ENCODE assay signal across 11 cellular contexts in the genomic region with DNA sequence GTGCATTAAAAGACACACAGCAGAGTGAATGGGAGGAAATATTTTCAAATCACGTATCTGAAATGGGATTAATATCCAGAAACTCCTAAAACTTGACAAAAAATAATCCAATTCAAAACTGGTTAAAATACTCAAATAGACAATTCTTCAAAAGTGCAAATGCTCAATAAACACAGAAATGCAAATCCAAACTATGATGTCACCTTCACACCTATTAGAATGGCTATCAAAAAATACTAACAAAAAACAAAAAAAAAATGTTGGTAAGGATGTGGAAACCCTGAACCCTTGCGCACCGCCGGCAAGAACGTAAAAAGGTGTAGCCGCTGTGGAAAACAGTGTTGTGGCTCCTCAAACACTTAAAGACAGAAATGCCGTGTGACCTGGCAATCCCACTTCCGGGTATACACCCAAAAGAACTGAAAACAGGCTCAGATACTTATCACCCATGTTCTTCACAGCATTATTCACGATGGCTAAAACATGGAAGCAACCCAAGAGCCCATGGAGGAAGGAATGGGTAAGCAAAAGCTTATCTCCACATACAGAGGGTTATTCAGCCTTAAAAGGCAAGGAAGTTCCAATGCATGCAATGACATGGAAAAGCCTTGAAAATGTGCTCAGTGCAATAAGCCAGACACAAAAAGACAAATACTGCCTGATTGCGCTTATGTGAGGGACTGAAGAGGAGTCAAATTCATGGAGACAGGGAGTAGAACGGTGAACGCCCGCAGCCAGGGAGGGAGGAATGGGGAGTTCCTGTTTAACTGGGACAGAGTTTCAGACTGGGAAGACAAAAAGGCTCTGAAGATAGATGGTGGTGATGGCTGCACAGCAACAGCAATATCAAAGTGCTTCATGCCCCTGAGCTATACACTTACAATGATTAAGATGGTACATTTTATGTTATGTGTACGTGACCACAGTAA. TPM values are rescaled to one million over a fixed set of nuclear protein-coding genes. Genes with fewer than 3 reads are reported as not detected.
DNase-seq lines count a peak whose midpoint lies in the region; ATAC-seq and TF ChIP-seq lines count a peak whose summit lies in the region.
"Had no signal": no experiment of that assay in that cellular context is flagged by ENCODE, and none has a peak within 500 bp of the region (broad histone marks: within the 10 kb centered on the region; RNA-seq: fewer than 3 reads in every experiment).

No MANE protein-coding gene starts in this region.

- H3K4me1 Mint-ChIP-seq in activated CD4-positive, alpha-beta T cell treated with anti-CD3 and anti-CD28 coated beads, Interleukin-2, amount 10 ng/mL, durations not matched to agents 7 days and 5 days = peaks cover 74% of the 10 kb centered on the region
- peaks cover 62% of the 10 kb centered on the region for H3K4me1 Mint-ChIP-seq in dendritic cell treated with granulocyte-macrophage colony-stimulating factor and Interleukin-4, amounts not matched to agents 40 ng/mL and 50 ng/mL, for 4 days (ENCODE audit: low read depth)

- no peaks in the 10 kb centered on the region for H3K9me3 ChIP-seq in KOPT-K1 (ENCODE audit: insufficient read depth, low read length, poor library complexity, severe bottlenecking)
- H3K9me3 ChIP-seq in spleen = no peaks in the 10 kb centered on the region

- TF ChIP-seq CTCF in spleen (IDR thresholded peaks at IDR 0.05 in 8 of 11, conservative IDR thresholded peaks at IDR 0.05 in 3 of 11) = no peak

- TF ChIP-seq POLR2A in spleen (IDR thresholded peaks at IDR 0.05) = no peak

- CTCF ChIA-PET in activated CD4-positive, alpha-beta T cell treated with anti-CD3 and anti-CD28 coated beads, Interleukin-2, amount 10 ng/mL, durations not matched to agents 7 days and 5 days (lab: Charles Lee) = interaction anchor here (1.4 kb wide), 1 partner anchor 9 kb away, joined by 3 read pairs; no protein-coding TSS in a partner anchor

- peak overlapping the region in 1 of 8 donors; percentile 0 for H3K4me3 ChIP-seq in spleen

- peaks cover 88% of the 10 kb centered on the region for H3K36me3 ChIP-seq in KOPT-K1 (ENCODE audit: insufficient read depth, low read length)
- peaks cover 0 to 54% (median 13%) of the 10 kb centered on the region in 6 donors for H3K36me3 ChIP-seq in spleen

- peak; percentile 75 for DNase-seq in activated CD4-positive, alpha-beta T cell treated with anti-CD3 and anti-CD28 coated beads, Interleukin-2, amount 10 ng/mL, durations not matched to agents 7 days and 5 days
- DNase-seq in spleen = no peak
- DNase-seq in HuH-7.5 (ENCODE audit: low spot score) = no peak
- no peak for DNase-seq in SK-N-DZ (ENCODE audit: low spot score)
- no peak for DNase-seq in NCI-H2171 treated with DMSO at 0.1 percent for 48 hours (lab: John Stamatoyannopoulos, UW)
- DNase-seq: HCEC 1CT, NCI-H2171 had no signal

- no peaks in the 10 kb centered on the region for H3K9me3 Mint-ChIP-seq in activated CD4-positive, alpha-beta T cell treated with anti-CD3 and anti-CD28 coated beads, Interleukin-2, amount 10 ng/mL, durations not matched to agents 7 days and 5 days
- H3K9me3 Mint-ChIP-seq in dendritic cell treated with granulocyte-macrophage colony-stimulating factor and Interleukin-4, amounts not matched to agents 40 ng/mL and 50 ng/mL, for 4 days = no peaks in the 10 kb centered on the region

- peaks cover 56% of the 10 kb centered on the region for H3K36me3 Mint-ChIP-seq in activated CD4-positive, alpha-beta T cell treated with anti-CD3 and anti-CD28 coated beads, Interleukin-2, amount 10 ng/mL, durations not matched to agents 7 days and 5 days (ENCODE audit: low read depth)
- H3K36me3 Mint-ChIP-seq in dendritic cell treated with granulocyte-macrophage colony-stimulating factor and Interleukin-4, amounts not matched to agents 40 ng/mL and 50 ng/mL, for 4 days (ENCODE audit: low read depth) = peaks cover 58% of the 10 kb centered on the region

- POLR2A ChIA-PET in activated CD4-positive, alpha-beta T cell treated with anti-CD3 and anti-CD28 coated beads, Interleukin-2, amount 10 ng/mL, durations not matched to agents 7 days and 5 days (lab: Charles Lee) = no interaction called here

- H3K27ac Mint-ChIP-seq in activated CD4-positive, alpha-beta T cell treated with anti-CD3 and anti-CD28 coated beads, Interleukin-2, amount 10 ng/mL, durations not matched to agents 7 days and 5 days = peak overlapping the region; percentile 87
- H3K27ac Mint-ChIP-seq in dendritic cell treated with granulocyte-macrophage colony-stimulating factor and Interleukin-4, amounts not matched to agents 40 ng/mL and 50 ng/mL, for 4 days = peak overlapping the region; percentile 34

- ATAC-seq in GM19395 (IDR thresholded peaks at IDR 0.05; ENCODE audit: unreplicated experiment) = no peak
- ATAC-seq: sciatic nerve had no signal

- no peaks in the 10 kb centered on the region for H3K27me3 ChIP-seq in spleen (replicated peaks in 1 of 7)

- H3K4me3 Mint-ChIP-seq in activated CD4-positive, alpha-beta T cell treated with anti-CD3 and anti-CD28 coated beads, Interleukin-2, amount 10 ng/mL, durations not matched to agents 7 days and 5 days = peak overlapping the region; percentile 50
- no peak overlapping the region for H3K4me3 Mint-ChIP-seq in dendritic cell treated with granulocyte-macrophage colony-stimulating factor and Interleukin-4, amounts not matched to agents 40 ng/mL and 50 ng/mL, for 4 days

- H3K4me1 ChIP-seq in spleen = peaks cover 12 to 100% (median 70%) of the 10 kb centered on the region in 6 donors

- H3K27ac ChIP-seq in KOPT-K1 (ENCODE audit: low read depth, low read length, poor library complexity, severe bottlenecking) (peak overlapping the region; percentile 12), spleen (peak overlapping the region in 7 of 8 donors; percentile 29 to 61 (median 54))

- WGBS in spleen, 5 donors = 44 to 48% (median 47%) methylated on average over 14 of the region's 14 CpGs

- no peaks in the 10 kb centered on the region for H3K27me3 Mint-ChIP-seq in activated CD4-positive, alpha-beta T cell treated with anti-CD3 and anti-CD28 coated beads, Interleukin-2, amount 10 ng/mL, durations not matched to agents 7 days and 5 days
- no peaks in the 10 kb centered on the region for H3K27me3 Mint-ChIP-seq in dendritic cell treated with granulocyte-macrophage colony-stimulating factor and Interleukin-4, amounts not matched to agents 40 ng/mL and 50 ng/mL, for 4 days

- intact Hi-C loops in dendritic cell treated with granulocyte-macrophage colony-stimulating factor and Interleukin-4, amounts not matched to agents 40 ng/mL and 50 ng/mL, for 4 days (cut with micrococcal nuclease) = no loop called here
- intact Hi-C loops in spleen (cut with DNase I; ENCODE audit: low total_unique reads) = no loop called here

RNA-seq across cellular contexts. Expression of gene BRD1, which starts 19.6 kb away (rescaled TPM):
- 10 to 100 TPM; 46.9 to 49.2 TPM for total RNA-seq in activated CD4-positive, alpha-beta T cell treated with anti-CD3 and anti-CD28 coated beads, Interleukin-2, amount 10 ng/mL, durations not matched to agents 7 days and 5 days
- 10 to 100 TPM; 35.3 to 59.6 (median 46.9) TPM for total RNA-seq in spleen
- polyA plus RNA-seq in spleen = 10 to 100 TPM; 14.2 to 23.1 (median 17.6) TPM
- 32.5 and 43.0 TPM in 2 replicates for polyA plus RNA-seq in SK-N-DZ (2014; cell fraction: cytosol; rRNA removed)
- 51.0 and 58.3 TPM in 2 replicates for polyA plus RNA-seq in SK-N-DZ (2014; cell fraction: nucleus; rRNA removed)

RNA-seq across cellular contexts. Expression of gene ZBED4, which starts 45.6 kb away (rescaled TPM):
- 10 to 100 TPM; 20.0 to 20.8 TPM for total RNA-seq in activated CD4-positive, alpha-beta T cell treated with anti-CD3 and anti-CD28 coated beads, Interleukin-2, amount 10 ng/mL, durations not matched to agents 7 days and 5 days
- total RNA-seq in spleen = 10 to 100 TPM; 10.1 to 23.2 (median 16.1) TPM
- polyA plus RNA-seq in spleen = 1 to 10 TPM; 2.9 to 5.3 (median 3.5) TPM
- 18.6 and 24.1 TPM in 2 replicates for polyA plus RNA-seq in SK-N-DZ (2014; cell fraction: cytosol; rRNA removed)
- 11.3 and 17.6 TPM in 2 replicates for polyA plus RNA-seq in SK-N-DZ (2014; cell fraction: nucleus; rRNA removed)
